In the genomic region with DNA sequence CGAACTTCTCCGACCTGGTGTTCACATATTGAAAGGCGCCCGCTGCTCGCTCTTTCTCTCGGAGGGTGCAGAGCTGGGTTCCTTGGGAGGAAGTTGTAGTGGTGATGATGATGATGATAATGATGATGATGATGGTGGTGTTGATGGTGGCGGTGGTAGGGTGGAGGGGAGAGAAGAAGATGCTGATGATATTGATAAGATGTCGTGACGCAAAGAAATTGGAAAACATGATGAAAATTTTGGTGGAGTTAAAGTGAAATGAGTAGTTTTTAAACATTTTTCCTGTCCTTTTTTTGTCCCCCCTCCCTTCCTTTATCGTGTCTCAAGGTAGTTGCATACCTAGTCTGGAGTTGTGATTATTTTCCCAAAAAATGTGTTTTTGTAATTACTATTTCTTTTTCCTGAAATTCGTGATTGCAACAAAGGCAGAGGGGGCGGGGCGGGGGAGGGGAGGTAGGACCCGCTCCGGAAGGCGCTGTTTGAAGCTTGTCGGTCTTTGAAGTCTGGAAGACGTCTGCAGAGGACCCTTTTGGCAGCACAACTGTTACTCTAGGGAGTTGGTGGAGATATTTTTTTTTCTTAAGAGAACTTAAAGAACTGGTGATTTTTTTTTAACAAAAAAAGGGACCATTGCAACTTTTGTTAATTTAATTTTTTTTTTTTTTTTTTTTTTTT, we compare ENCODE assay signal across 10 cellular contexts. TPM values are rescaled to one million over a fixed set of nuclear protein-coding genes. Genes with fewer than 3 reads are reported as not detected.
DNase-seq lines count a peak whose midpoint lies in the region; ATAC-seq and TF ChIP-seq lines count a peak whose summit lies in the region.
"Had no signal": no experiment of that assay in that cellular context is flagged by ENCODE, and none has a peak within 500 bp of the region (broad histone marks: within the 10 kb centered on the region; RNA-seq: fewer than 3 reads in every experiment).

No MANE protein-coding gene starts in this region.

- DNase-seq in BJ (ENCODE audit: low read depth) (no peak), mesenchymal stem cell (peak; percentile 32), T-helper 9 cell (no peak), transverse colon (no peak), MCF 10A (ENCODE audit: unreplicated experiment) (no peak), hippocampal formation (lab: John Stamatoyannopoulos, UW) (no peak)
- DNase-seq: Peyer's patch had no signal

- peaks cover 17% of the 10 kb centered on the region for H3K36me3 Mint-ChIP-seq in activated T-helper 17 cell treated with anti-CD3 and anti-CD28 coated beads, Interleukin-2, amount 50 U/mL, for 72 hours (ENCODE audit: low read depth)
- no peaks in the 10 kb centered on the region for H3K36me3 Mint-ChIP-seq in MCF 10A (ENCODE audit: insufficient read depth, unreplicated experiment)

- H3K9ac ChIP-seq in HUES64 (ENCODE audit: low read depth, low read length) (peak overlapping the region; percentile 83), mesenchymal stem cell (ENCODE audit: low read length) (no peak overlapping the region)

- WGBS in HUES64 = under 1% methylated on average over 17 of the region's 18 CpGs
- 3% methylated on average over 17 of the region's 18 CpGs for WGBS in mesenchymal stem cell
- WGBS in transverse colon (ENCODE audit: low coverage in 1 of 2), 2 donors = 21 to 23% methylated on average over 15 to 18 of the region's 18 CpGs

- peak overlapping the region; percentile 64 for H3K4me3 ChIP-seq in BJ (ENCODE audit: low read depth, low read length)
- peak overlapping the region; percentile 92 for H3K4me3 ChIP-seq in HUES64 (ENCODE audit: low read length)
- H3K4me3 ChIP-seq in mesenchymal stem cell (ENCODE audit: insufficient read depth in 1 of 2, low read depth in 1 of 2, low read length in 2 of 2) = peak overlapping the region; percentile 37 to 71
- H3K4me3 ChIP-seq in transverse colon = peak overlapping the region in 2 of 4 donors; percentile 22 to 39

- H3K14ac ChIP-seq in mesenchymal stem cell (ENCODE audit: low read length in 2 of 2) = peak overlapping the region in 1 of 2 experiments; percentile 82

- no peak overlapping the region for H2AK5ac ChIP-seq in mesenchymal stem cell (ENCODE audit: low read length, severe bottlenecking)

- peak overlapping the region; percentile 22 for H3K4me3 Mint-ChIP-seq in activated T-helper 17 cell treated with anti-CD3 and anti-CD28 coated beads, Interleukin-2, amount 50 U/mL, for 72 hours
- no peak overlapping the region for H3K4me3 Mint-ChIP-seq in MCF 10A (ENCODE audit: unreplicated experiment)

- H3K27me3 Mint-ChIP-seq in activated T-helper 17 cell treated with anti-CD3 and anti-CD28 coated beads, Interleukin-2, amount 50 U/mL, for 72 hours = peaks cover 49% of the 10 kb centered on the region
- H3K27me3 Mint-ChIP-seq in MCF 10A (ENCODE audit: insufficient read depth, unreplicated experiment) = no peaks in the 10 kb centered on the region

- no peak overlapping the region for H4K8ac ChIP-seq in mesenchymal stem cell (ENCODE audit: low read length)

- H3K18ac ChIP-seq in mesenchymal stem cell (ENCODE audit: low read depth in 1 of 2, low read length in 2 of 2) = peak overlapping the region; percentile 71 to 85

- peak overlapping the region; percentile 100 for H3K4me2 ChIP-seq in mesenchymal stem cell (ENCODE audit: low read length, poor library complexity, severe bottlenecking)

- no peak overlapping the region for H2BK12ac ChIP-seq in mesenchymal stem cell (ENCODE audit: low read length in 2 of 2)

- CTCF ChIA-PET in BJ (lab: Yijun Ruan, JAX) (interaction anchor here (0.7 kb wide), 1 partner anchor 31 kb away, joined by 4 read pairs; no protein-coding TSS in a partner anchor), MCF 10A (lab: Yijun Ruan, JAX) (no interaction called here)

- peaks cover 26% of the 10 kb centered on the region for H3K4me1 ChIP-seq in HUES64 (ENCODE audit: insufficient read depth, low read length)
- peaks cover 16% of the 10 kb centered on the region for H3K4me1 ChIP-seq in mesenchymal stem cell (ENCODE audit: control insufficient read depth, insufficient read depth, low read depth, low read length)
- H3K4me1 ChIP-seq in transverse colon = peaks cover 0 to 11% (median 6%) of the 10 kb centered on the region in 4 donors

- H2AFZ ChIP-seq in mesenchymal stem cell (ENCODE audit: low read depth, low read length) = no peak overlapping the region

- no peak overlapping the region for H3K4ac ChIP-seq in mesenchymal stem cell (ENCODE audit: low read depth in 1 of 2, low read length in 2 of 2)

- H3K4me1 Mint-ChIP-seq in activated T-helper 17 cell treated with anti-CD3 and anti-CD28 coated beads, Interleukin-2, amount 50 U/mL, for 72 hours = peaks cover 5% of the 10 kb centered on the region
- H3K4me1 Mint-ChIP-seq in MCF 10A (ENCODE audit: insufficient read depth, unreplicated experiment) = no peaks in the 10 kb centered on the region

- no peaks in the 10 kb centered on the region for H3K9me3 ChIP-seq in HUES64 (ENCODE audit: insufficient read depth, low read depth, low read length)
- H3K9me3 ChIP-seq in mesenchymal stem cell (ENCODE audit: control insufficient read depth, low read length) = no peaks in the 10 kb centered on the region
- no peaks in the 10 kb centered on the region for H3K9me3 ChIP-seq in transverse colon

- no peak for TF ChIP-seq POLR2A in transverse colon (IDR thresholded peaks at IDR 0.05)

- H3K36me3 ChIP-seq in BJ (ENCODE audit: control insufficient read depth, insufficient read depth, low read length) (no peaks in the 10 kb centered on the region), HUES64 (ENCODE audit: insufficient read depth, low read length) (peaks cover 10% of the 10 kb centered on the region; the same call in 1 of the 2 replicates), mesenchymal stem cell (ENCODE audit: control insufficient read depth in 1 of 2, insufficient read depth in 2 of 2, low read depth in 1 of 2, low read length in 2 of 2) (no peaks in the 10 kb centered on the region), transverse colon (no peaks in the 10 kb centered on the region)
- H3K36me3 ChIP-seq: Peyer's patch had no signal

- peak overlapping the region in 1 of 2 experiments; percentile 99 for H3K23ac ChIP-seq in mesenchymal stem cell (ENCODE audit: low read length in 2 of 2)

- no peak overlapping the region for H4K91ac ChIP-seq in mesenchymal stem cell (ENCODE audit: low read length)

- H3K9me3 Mint-ChIP-seq in activated T-helper 17 cell treated with anti-CD3 and anti-CD28 coated beads, Interleukin-2, amount 50 U/mL, for 72 hours = no peaks in the 10 kb centered on the region
- H3K9me3 Mint-ChIP-seq in MCF 10A (ENCODE audit: unreplicated experiment) = no peaks in the 10 kb centered on the region

- TF ChIP-seq EP300 in transverse colon (IDR thresholded peaks at IDR 0.05; ENCODE audit: low read depth) = no peak

- BruUV-seq in MCF 10A (replicated peaks; lab: Mats Ljungman, UMichigan) = no TSS peak

- H3K27ac ChIP-seq in HUES64 (ENCODE audit: low read depth, low read length) (no peak overlapping the region), mesenchymal stem cell (ENCODE audit: low read length, poor library complexity, severe bottlenecking) (no peak overlapping the region), transverse colon (peak overlapping the region in 1 of 4 donors; percentile 69)

- no peaks in the 10 kb centered on the region for H3K27me3 ChIP-seq in BJ (ENCODE audit: control insufficient read depth, insufficient read depth, low read length)
- peaks cover 3% of the 10 kb centered on the region; the same call in 1 of the 2 replicates for H3K27me3 ChIP-seq in HUES64 (ENCODE audit: insufficient read depth, low read length)
- peaks cover 0 to 60% of the 10 kb centered on the region in 2 experiments for H3K27me3 ChIP-seq in mesenchymal stem cell (ENCODE audit: control insufficient read depth in 1 of 2, insufficient read depth in 1 of 2, low read length in 2 of 2)
- peaks cover 91% of the 10 kb centered on the region for H3K27me3 ChIP-seq in transverse colon

- TF ChIP-seq CTCF in BJ (IDR thresholded peaks at IDR 0.05; ENCODE audit: insufficient read depth, low read depth, low read length) = no peak
- no peak for TF ChIP-seq CTCF in transverse colon (IDR thresholded peaks at IDR 0.05)
- TF ChIP-seq CTCF in MCF 10A (IDR thresholded peaks at IDR 0.05; ENCODE audit: unreplicated experiment) = no peak

- no peak overlapping the region for H2BK15ac ChIP-seq in mesenchymal stem cell (ENCODE audit: low read depth, poor library complexity, severe bottlenecking)

- POLR2A ChIA-PET in BJ (lab: Charles Lee) = no interaction called here
- POLR2A ChIA-PET in MCF 10A (lab: Yijun Ruan, JAX) = no interaction called here

- no peak for ATAC-seq in activated T-helper 17 cell treated with anti-CD3 and anti-CD28 coated beads, Interleukin-2, amount 50 U/mL, for 72 hours (replicated peaks)

- in situ Hi-C loops in transverse colon (cut with MboI; ENCODE audit: low pct_ligation_motif_present in 1 of 4, low pct_unique_long_range_greater_than_20kb in 1 of 4, low sequenced_read_pairs in 3 of 4) = no loop called here

- H3K27ac Mint-ChIP-seq in activated T-helper 17 cell treated with anti-CD3 and anti-CD28 coated beads, Interleukin-2, amount 50 U/mL, for 72 hours = no peak overlapping the region
- no peak overlapping the region for H3K27ac Mint-ChIP-seq in MCF 10A (ENCODE audit: low read depth, unreplicated experiment)

- H2BK120ac ChIP-seq in mesenchymal stem cell (ENCODE audit: low read depth, low read length) = no peak overlapping the region

- H3K79me1 ChIP-seq in mesenchymal stem cell (replicated peaks; ENCODE audit: low read length, poor library complexity, severe bottlenecking) = peaks cover 4% of the 10 kb centered on the region

- intact Hi-C loops in transverse colon (cut with DNase I; ENCODE audit: low total_unique reads) (no loop called here), MCF 10A (cut with micrococcal nuclease) (no loop called here)

- no peak overlapping the region for H2BK5ac ChIP-seq in mesenchymal stem cell (ENCODE audit: low read depth, low read length, poor library complexity, severe bottlenecking)

RNA-seq across cellular contexts. Expression of a gene that starts 2.0 kb away (rescaled TPM):
- 0.40 and 0.54 TPM in 2 replicates for polyA plus RNA-seq in BJ (2011; rRNA removed)
- polyA minus RNA-seq in BJ (2011; rRNA and poly(A)+ RNA removed) = 1.0 and 1.3 TPM in 2 replicates
- polyA plus RNA-seq in HUES64 (2013, experiment 1 of 2) = 25.4 TPM
- polyA plus RNA-seq in HUES64 (2013, experiment 2 of 2) = 33.3 TPM
- not detected for total RNA-seq in activated T-helper 17 cell treated with anti-CD3 and anti-CD28 coated beads, Interleukin-2, amount 50 U/mL, for 72 hours
- polyA plus RNA-seq in mesenchymal stem cell (2013, experiment 1 of 2) = 4.6 TPM
- polyA plus RNA-seq in mesenchymal stem cell (2013, experiment 2 of 2) = 4.4 TPM
- total RNA-seq in transverse colon (under 1 TPM; 0.32 to 0.75 (median 0.40) TPM), MCF 10A (2022) (not detected in 2 replicates)
- total RNA-seq: Peyer's patch had no signal
- polyA plus RNA-seq: esophagus had no signal
